ENCODE assay signal across 17 cellular contexts in genomic region chr11:11860103-11860979, GRCh38. TPM values are rescaled to one million over a fixed set of nuclear protein-coding genes. Genes with fewer than 3 reads are reported as not detected.
A peak's percentile ranks its signal among the peaks of the same experiment; 100 is the strongest.
DNase-seq lines count a peak whose midpoint lies in the region; ATAC-seq and TF ChIP-seq lines count a peak whose summit lies in the region.
"Had no signal": no experiment of that assay in that cellular context is flagged by ENCODE, and none has a peak within 500 bp of the region (broad histone marks: within the 10 kb centered on the region; RNA-seq: fewer than 3 reads in every experiment).

No MANE protein-coding gene starts in this region.

- CTCF ChIA-PET in HEK293 (lab: Yijun Ruan, JAX): interaction anchor here (0.7 to 1.5 kb wide), 3 partner anchors 11 to 52 kb away, joined by 3 to 7 read pairs (median 4); no protein-coding TSS in a partner anchor
- CTCF ChIA-PET in naive thymus-derived CD4-positive, alpha-beta T cell (lab: Charles Lee): interaction anchor here (0.6 to 1.9 kb wide), 3 partner anchors 11 to 15 kb away, joined by 3 to 13 read pairs (median 5); no protein-coding TSS in a partner anchor

- no peak for ATAC-seq in naive thymus-derived CD4-positive, alpha-beta T cell
- ATAC-seq in HG02678 (IDR thresholded peaks at IDR 0.05; ENCODE audit: unreplicated experiment): no peak
- no peak for ATAC-seq in mucosa of descending colon
- ATAC-seq: GM12878 had no signal

- H3K9me3 Mint-ChIP-seq in naive thymus-derived CD4-positive, alpha-beta T cell: no peaks in the 10 kb centered on the region
- H3K9me3 Mint-ChIP-seq: T-helper 1 cell treated with Interleukin-12 subunit alpha and Interleukin-12 subunit beta and Interleukin-4 antibody, amounts not matched to agents 30 μg/mL and 1 μg/mL, for 36 hours had no signal

- TF ChIP-seq CTCF in HEK293 (tag by site-specific recombination; IDR thresholded peaks at IDR 0.05) (no peak), choroid plexus epithelial cell (conservative IDR thresholded peaks at IDR 0.05; ENCODE audit: low read depth, low read length) (no peak), mucosa of descending colon (IDR thresholded peaks at IDR 0.05) (no peak)

- H3K4me3 ChIP-seq in HEK293 (ENCODE audit: low read depth, low read length) (no peak overlapping the region), choroid plexus epithelial cell (ENCODE audit: low read depth, low read length) (no peak overlapping the region), mucosa of descending colon (no peak overlapping the region)
- no peak overlapping the region for H3K4me3 ChIP-seq in naive thymus-derived CD4-positive, alpha-beta T cell (ENCODE audit: low read length)
- H3K4me3 ChIP-seq: GM12878, thyroid gland had no signal

- no peak overlapping the region for H3K27ac Mint-ChIP-seq in naive thymus-derived CD4-positive, alpha-beta T cell
- H3K27ac Mint-ChIP-seq: B cell; T-helper 1 cell treated with Interleukin-12 subunit alpha and Interleukin-12 subunit beta and Interleukin-4 antibody, amounts not matched to agents 30 μg/mL and 1 μg/mL, for 36 hours had no signal

- POLR2A ChIA-PET in HEK293 (lab: Yijun Ruan, JAX): no interaction called here
- POLR2A ChIA-PET in naive thymus-derived CD4-positive, alpha-beta T cell (lab: Charles Lee): interaction anchor here (0.9 to 1.1 kb wide), 2 partner anchors 16 to 28 kb away, joined by 3 to 4 read pairs; no protein-coding TSS in a partner anchor

- peak overlapping the region in 6 of 10 donors; percentile 8 to 61 (median 38) for H3K4me3 Mint-ChIP-seq in naive thymus-derived CD4-positive, alpha-beta T cell
- H3K4me3 Mint-ChIP-seq: B cell; T-helper 1 cell treated with Interleukin-12 subunit alpha and Interleukin-12 subunit beta and Interleukin-4 antibody, amounts not matched to agents 30 μg/mL and 1 μg/mL, for 36 hours had no signal

- H3K4me1 Mint-ChIP-seq in naive thymus-derived CD4-positive, alpha-beta T cell: peaks cover 37 to 88% (median 77%) of the 10 kb centered on the region in 7 donors

- no peaks in the 10 kb centered on the region for H3K9me3 ChIP-seq in HEK293 (ENCODE audit: control insufficient read depth, insufficient read depth, low read depth, low read length)
- no peaks in the 10 kb centered on the region for H3K9me3 ChIP-seq in naive thymus-derived CD4-positive, alpha-beta T cell (ENCODE audit: control insufficient read depth in 2 of 3, low read length in 3 of 3)
- H3K9me3 ChIP-seq in mucosa of descending colon: no peaks in the 10 kb centered on the region
- H3K9me3 ChIP-seq: thyroid gland had no signal

- H3K36me3 ChIP-seq in HEK293 (ENCODE audit: control insufficient read depth in 2 of 2, insufficient read depth in 1 of 2, low read length in 2 of 2) (no peaks in the 10 kb centered on the region), mucosa of descending colon (ENCODE audit: low read depth) (no peaks in the 10 kb centered on the region)
- no peaks in the 10 kb centered on the region for H3K36me3 ChIP-seq in naive thymus-derived CD4-positive, alpha-beta T cell (ENCODE audit: control insufficient read depth in 2 of 3, insufficient read depth in 3 of 3, low read length in 3 of 3)
- H3K36me3 ChIP-seq: thyroid gland had no signal

- DNase-seq in AG20443 (ENCODE audit: low spot score) (peak; percentile 9), choroid plexus epithelial cell (ENCODE audit: low read depth) (peak; percentile 69), NOMO-1 (lab: John Stamatoyannopoulos, UW; ENCODE audit: unreplicated experiment in 2 of 2) (no peak), anterior cingulate cortex (lab: John Stamatoyannopoulos, UW) (no peak), mucosa of descending colon (no peak)
- DNase-seq in naive thymus-derived CD4-positive, alpha-beta T cell: no peak
- DNase-seq: activated CD4-positive, alpha-beta T cell treated with anti-CD3 and anti-CD28 coated beads for 4 hours; DMS79 treated with DMSO at 0.1 percent for 48 hours; NCI-H1436 treated with DMSO at 0.1 percent for 48 hours; NCI-H524 treated with DMSO at 0.1 percent for 48 hours; thyroid gland had no signal

- H3K4me1 ChIP-seq in HEK293 (ENCODE audit: control insufficient read depth, insufficient read depth, low read length) (no peaks in the 10 kb centered on the region; the same call in 1 of the 2 replicates), mucosa of descending colon (ENCODE audit: low read depth) (peaks cover 4% of the 10 kb centered on the region)
- H3K4me1 ChIP-seq in naive thymus-derived CD4-positive, alpha-beta T cell (ENCODE audit: control insufficient read depth in 2 of 2, insufficient read depth in 2 of 2, low read length in 2 of 2): peaks cover 27 to 40% of the 10 kb centered on the region in 2 donors

- H3K27me3 ChIP-seq in naive thymus-derived CD4-positive, alpha-beta T cell (ENCODE audit: control insufficient read depth in 2 of 2, insufficient read depth in 2 of 2, low read length in 2 of 2): no peaks in the 10 kb centered on the region
- H3K27me3 ChIP-seq: thyroid gland had no signal

- H3K36me3 Mint-ChIP-seq in naive thymus-derived CD4-positive, alpha-beta T cell: peaks cover 0 to 5% (median 0%) of the 10 kb centered on the region in 5 donors

- intact Hi-C loops in naive thymus-derived CD4-positive, alpha-beta T cell (cut with micrococcal nuclease): no loop called here
- intact Hi-C loops in mucosa of descending colon (cut with DNase I, micrococcal nuclease): no loop called here

- no peak overlapping the region for H3K27ac ChIP-seq in HEK293 (ENCODE audit: extremely low read depth, low read depth, low read length)
- H3K27ac ChIP-seq in naive thymus-derived CD4-positive, alpha-beta T cell (ENCODE audit: low read depth, low read length): no peak overlapping the region
- H3K27ac ChIP-seq: parathyroid adenoma had no signal

- no peaks in the 10 kb centered on the region for H3K27me3 Mint-ChIP-seq in naive thymus-derived CD4-positive, alpha-beta T cell
- H3K27me3 Mint-ChIP-seq: B cell had no signal

TF ChIP-seq in HEK293, 187 proteins besides CTCF, POLR2A, EP300 and RAD21:
- TF ChIP-seq KLF16 (tag by site-specific recombination; IDR thresholded peaks at IDR 0.05) (no peak), PRDM6 (tag by site-specific recombination; IDR thresholded peaks at IDR 0.05) (0 out of 2 replicates have a peak, but pooled peaks have one; percentile 62)
TF ChIP-seq in HEK293: peak in this region for 1.

RNA-seq across cellular contexts. Expression of gene USP47, which starts 18.6 kb away (rescaled TPM):
- 10 to 100 TPM; 45.6 to 71.8 (median 59.1) TPM for total RNA-seq in naive thymus-derived CD4-positive, alpha-beta T cell
- polyA plus RNA-seq in naive thymus-derived CD4-positive, alpha-beta T cell: 10 to 100 TPM; 42.1 to 72.4 TPM
- 10 to 100 TPM; 36.1 to 59.3 (median 39.1) TPM for total RNA-seq in mucosa of descending colon

Comparison
In these comparisons a context has a peak if more than half of its experiments do, and no peak if none do; other contexts are left out.
1. DNase-seq: peak in AG20443 (single experiment) and choroid plexus epithelial cell (single experiment); none in naive thymus-derived CD4-positive, alpha-beta T cell (0 of 9), NOMO-1 (0 of 2), anterior cingulate cortex (0 of 58) and mucosa of descending colon (0 of 3).